In genomic region chr4:48032721-48033120, GRCh38 we compare ENCODE assay signal across 29 cellular contexts. TPM values are rescaled to one million over a fixed set of nuclear protein-coding genes. Genes with fewer than 3 reads are reported as not detected.
DNase-seq lines count a peak whose midpoint lies in the region; ATAC-seq and TF ChIP-seq lines count a peak whose summit lies in the region.
"Had no signal": no experiment of that assay in that cellular context is flagged by ENCODE, and none has a peak within 500 bp of the region (broad histone marks: within the 10 kb centered on the region; RNA-seq: fewer than 3 reads in every experiment).

No MANE protein-coding gene starts in this region.

- no peak overlapping the region for H3K4me3 ChIP-seq in body of pancreas
- no peak overlapping the region for H3K4me3 ChIP-seq in gastrocnemius medialis
- H3K4me3 ChIP-seq: breast epithelium, coronary artery, left lung, Peyer's patch, upper lobe of right lung had no signal

- TF ChIP-seq CTCF in body of pancreas (IDR thresholded peaks at IDR 0.05) (no peak), gastrocnemius medialis (IDR thresholded peaks at IDR 0.05 in 4 of 5, conservative IDR thresholded peaks at IDR 0.05 in 1 of 5) (no peak)

- intact Hi-C loops in body of pancreas (cut with DNase I), result no loop called here
- intact Hi-C loops in left colon (cut with DNase I, micrococcal nuclease), result no loop called here
- intact Hi-C loops in gastrocnemius medialis (cut with DNase I; ENCODE audit: low total_unique reads), result loop anchor here (2.0 kb wide), 1 partner anchor 16 kb away; the partner anchor contains the start of genes CNGA1 and NIPAL1

- peak; percentile 65 for DNase-seq in LoVo (ENCODE audit: low spot score)
- DNase-seq in body of pancreas, result no peak
- no peak for DNase-seq in left colon
- DNase-seq in gastrocnemius medialis, result no peak
- no peak for DNase-seq in A172 (ENCODE audit: low spot score)
- no peak for DNase-seq in COLO668 (lab: John Stamatoyannopoulos, UW; ENCODE audit: unreplicated experiment)
- DNase-seq: activated CD4-positive, alpha-beta T cell treated with anti-CD3 and anti-CD28 coated beads, Interleukin-2, amount 10 ng/mL, durations not matched to agents 7 days and 5 days; activated naive CD4-positive, alpha-beta T cell; activated T-cell treated with anti-CD3 and anti-CD28 coated beads, Interleukin-2, amount 50 U/mL, for 4 hours; C1 segment of cervical spinal cord; effector memory CD4-positive, alpha-beta T cell; EL; H7; hippocampal formation; immature natural killer cell; left lung; naive thymus-derived CD4-positive, alpha-beta T cell; NCI-H1048; NCI-H1694 treated with DMSO at 0.1 percent for 48 hours; NCI-H524; nucleus accumbens; Peyer's patch; stimulated activated CD4-positive, alpha-beta T cell treated with anti-CD3 and anti-CD28 coated beads, Interleukin-4, amount 100 ng/mL, for 1 hour; substantia nigra; SW 1271; upper lobe of right lung had no signal

- H3K4me1 ChIP-seq in body of pancreas (peaks cover 23% of the 10 kb centered on the region), gastrocnemius medialis (peaks cover 19 to 20% of the 10 kb centered on the region in 2 donors)
- H3K4me1 ChIP-seq: breast epithelium, left lung, upper lobe of right lung had no signal

- in situ Hi-C loops in gastrocnemius medialis (cut with MboI; ENCODE audit: low sequenced_read_pairs in 4 of 4), result no loop called here

- H3K27ac ChIP-seq in body of pancreas (peak overlapping the region in 1 of 4 donors; percentile 40), gastrocnemius medialis (peak overlapping the region; percentile 62 to 75 (median 66))
- H3K27ac ChIP-seq: breast epithelium, coronary artery, left lung, upper lobe of right lung had no signal

- no peak for TF ChIP-seq POLR2A in body of pancreas (IDR thresholded peaks at IDR 0.05)
- TF ChIP-seq POLR2A in gastrocnemius medialis (IDR thresholded peaks at IDR 0.05), result no peak

- H3K9me3 ChIP-seq in body of pancreas (no peaks in the 10 kb centered on the region), gastrocnemius medialis (no peaks in the 10 kb centered on the region)
- H3K9me3 ChIP-seq: breast epithelium, left lung, Peyer's patch, upper lobe of right lung had no signal

- no peaks in the 10 kb centered on the region for H3K27me3 ChIP-seq in body of pancreas
- no peaks in the 10 kb centered on the region for H3K27me3 ChIP-seq in gastrocnemius medialis
- H3K27me3 ChIP-seq: breast epithelium, left lung, Peyer's patch, upper lobe of right lung had no signal

- ATAC-seq in body of pancreas (peak; percentile 45), left colon (peak; percentile 32), gastrocnemius medialis (no peak), GM21717 (IDR thresholded peaks at IDR 0.05; ENCODE audit: unreplicated experiment) (no peak)
- ATAC-seq: activated T-cell treated with anti-CD3 and anti-CD28 coated beads, Interleukin-2, amount 50 U/mL, for 4 hours; naive thymus-derived CD4-positive, alpha-beta T cell had no signal

- no peaks in the 10 kb centered on the region for H3K36me3 ChIP-seq in body of pancreas (replicated peaks in 1 of 2; ENCODE audit: insufficient read depth in 1 of 2, low read depth in 2 of 2)
- no peaks in the 10 kb centered on the region for H3K36me3 ChIP-seq in gastrocnemius medialis
- H3K36me3 ChIP-seq: breast epithelium, left lung, Peyer's patch, upper lobe of right lung had no signal

RNA-seq across cellular contexts. Expression of gene NIPAL1, which starts 16.1 kb away (rescaled TPM):
- total RNA-seq in body of pancreas, result 1 to 10 TPM; 1.0 to 1.6 TPM
- 10 to 100 TPM; 43.5 to 53.6 TPM for total RNA-seq in left colon
- total RNA-seq in gastrocnemius medialis, result under 1 TPM in 3 of 4 donors, not detected in 1; 0.07 to 0.51 (median 0.15) TPM
- 0.29 and 0.88 TPM in 2 replicates for total RNA-seq in A172 (2014; rRNA removed; shearing (Covaris generic))

RNA-seq across cellular contexts. Expression of gene CNGA1, which starts 16.2 kb away (rescaled TPM):
- total RNA-seq in body of pancreas, result 1 to 10 TPM in 1 of 2 donors, under 1 TPM in 1; 0.33 to 1.8 TPM
- total RNA-seq in left colon, result 10 to 100 TPM in 1 of 2 donors, 1 to 10 TPM in 1; 4.0 to 11.5 TPM
- under 1 TPM in 3 of 4 donors, not detected in 1; 0.15 to 0.53 (median 0.32) TPM for total RNA-seq in gastrocnemius medialis
- total RNA-seq in A172 (2014; rRNA removed; shearing (Covaris generic)), result not detected in 2 replicates
- total RNA-seq: activated CD4-positive, alpha-beta T cell treated with anti-CD3 and anti-CD28 coated beads, Interleukin-2, amount 10 ng/mL, durations not matched to agents 7 days and 5 days; naive thymus-derived CD4-positive, alpha-beta T cell; upper lobe of right lung had no signal

Comparison
In these comparisons a context has a peak if more than half of its experiments do, and no peak if none do; other contexts are left out.
1. ATAC-seq: peak in body of pancreas (single experiment) and left colon (single experiment); none in gastrocnemius medialis (0 of 2) and GM21717 (single experiment).
2. RNA of gene NIPAL1, which starts 16.1 kb away (total RNA-seq): 43.5 to 53.6 TPM in left colon; 1.0 to 1.6 TPM in body of pancreas, 0.29 to 0.88 TPM in A172 and 0.07 to 0.51 TPM in gastrocnemius medialis; every median in the first group is over 10 times any median in the second.